ENCODE assay signal across 7 cellular contexts in the genomic region with DNA sequence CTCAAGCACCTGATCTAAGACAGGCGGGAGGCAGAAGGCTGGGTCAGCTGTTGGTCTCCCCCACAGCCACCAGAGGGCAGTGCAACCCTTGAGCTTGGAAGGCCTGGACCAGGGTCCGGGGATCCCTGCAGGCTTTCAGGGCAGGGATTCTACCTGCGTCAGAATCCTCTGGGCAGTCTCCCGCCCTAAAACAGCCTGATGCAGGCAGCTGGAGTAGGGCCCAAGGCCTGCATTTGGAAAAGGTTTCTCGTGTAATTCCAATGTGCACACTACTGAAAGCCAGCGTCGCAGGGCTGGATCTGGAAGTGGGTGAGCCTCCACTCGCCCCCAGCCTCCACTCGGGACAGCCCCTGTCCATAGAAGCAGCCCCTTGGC. TPM values are rescaled to one million over a fixed set of nuclear protein-coding genes. Genes with fewer than 3 reads are reported as not detected.
DNase-seq lines count a peak whose midpoint lies in the region; ATAC-seq and TF ChIP-seq lines count a peak whose summit lies in the region.

No MANE protein-coding gene starts in this region.

- no peak overlapping the region for H3K4me3 ChIP-seq in KMS-11 (IDR thresholded peaks at IDR 0.05; ENCODE audit: insufficient read depth, low read depth, low read length)
- H3K4me3 ChIP-seq in SJCRH30: no peak overlapping the region
- H3K4me3 ChIP-seq in prostate gland: no peak overlapping the region

- no peaks in the 10 kb centered on the region for H3K36me3 ChIP-seq in KMS-11 (ENCODE audit: insufficient read depth)
- H3K36me3 ChIP-seq in SJCRH30: peaks cover 7% of the 10 kb centered on the region; the same call in 1 of the 2 replicates
- H3K36me3 ChIP-seq in prostate gland: no peaks in the 10 kb centered on the region

- ATAC-seq in GM18505 (IDR thresholded peaks at IDR 0.05; ENCODE audit: unreplicated experiment): no peak

- WGBS in prostate gland: 42% methylated on average over 8 of the region's 9 CpGs

- H3K27ac ChIP-seq in KMS-11 (no peak overlapping the region), SJCRH30 (no peak overlapping the region), prostate gland (no peak overlapping the region)

- H3K9me3 ChIP-seq in SJCRH30 (replicated peaks): no peaks in the 10 kb centered on the region
- no peaks in the 10 kb centered on the region for H3K9me3 ChIP-seq in prostate gland

- in situ Hi-C loops in GM13976 (cut with MboI; ENCODE audit: low sequenced_read_pairs, unreplicated experiment): no loop called here

- H3K4me1 ChIP-seq in KMS-11 (ENCODE audit: low read depth, poor library complexity, severe bottlenecking): peaks cover 12% of the 10 kb centered on the region
- H3K4me1 ChIP-seq in SJCRH30: no peaks in the 10 kb centered on the region
- no peaks in the 10 kb centered on the region for H3K4me1 ChIP-seq in prostate gland (replicated peaks)

- no peak overlapping the region for H3K4me2 ChIP-seq in KMS-11

- intact Hi-C loops in prostate gland (cut with DNase I): no loop called here

- no peaks in the 10 kb centered on the region for H4K20me1 ChIP-seq in KMS-11 (ENCODE audit: insufficient read depth)

- no peaks in the 10 kb centered on the region for H3K27me3 ChIP-seq in KMS-11 (ENCODE audit: insufficient read depth, low read depth)
- no peaks in the 10 kb centered on the region for H3K27me3 ChIP-seq in SJCRH30
- no peaks in the 10 kb centered on the region for H3K27me3 ChIP-seq in prostate gland (replicated peaks; ENCODE audit: insufficient read depth)

- peaks cover 5% of the 10 kb centered on the region; the same call in 1 of the 2 replicates for H3K79me2 ChIP-seq in KMS-11 (ENCODE audit: insufficient read depth, low read depth)

- TF ChIP-seq CTCF in GM13976 (IDR thresholded peaks at IDR 0.05; ENCODE audit: borderline replicate concordance, control extremely low read depth, extremely low read depth, insufficient read depth, missing control alignments) (peak; percentile 85), KMS-11 (conservative IDR thresholded peaks at IDR 0.05; ENCODE audit: low read depth, low read length) (peak; percentile 74), prostate gland (IDR thresholded peaks at IDR 0.05) (peak; percentile 55 to 60 (median 58))

- TF ChIP-seq POLR2A in prostate gland (IDR thresholded peaks at IDR 0.05) (no peak), GM18505 (IDR thresholded peaks at IDR 0.05; ENCODE audit: borderline replicate concordance, extremely low read depth, insufficient read depth, insufficient read length) (no peak)

- H2AFZ ChIP-seq in KMS-11 (ENCODE audit: low read depth): no peak overlapping the region

- peak; percentile 94 for DNase-seq in GM13976 (ENCODE audit: low spot score)
- DNase-seq in SJCRH30: peak; percentile 69 to 87
- DNase-seq in activated naive CD4-positive, alpha-beta T cell treated with Interleukin-2 at 50 U/mL for 16 hours: peak; percentile 74
- peak; percentile 66 for DNase-seq in glomerular visceral epithelial cell (ENCODE audit: extremely low spot score)
- peak; percentile 44 for DNase-seq in prostate gland (ENCODE audit: low spot score)

- H3K9ac ChIP-seq in KMS-11: no peak overlapping the region

RNA-seq across cellular contexts. Expression of a gene that starts 31.8 kb away (rescaled TPM):
- 39.9 and 54.0 TPM in 2 replicates for total RNA-seq in SJCRH30 (2014; rRNA removed; shearing (Covaris generic))
- 10 to 100 TPM; 18.1 to 21.0 TPM for total RNA-seq in prostate gland

Comparison
In these comparisons a context has a peak if more than half of its experiments do, and no peak if none do; other contexts are left out.
1. DNase-seq: peak in every context shown above with its lines; median percentile 94 in GM13976; 78 in SJCRH30; 74 in activated naive CD4-positive, alpha-beta T cell treated with Interleukin-2 at 50 U/mL for 16 hours; 66 in glomerular visceral epithelial cell; 44 in prostate gland.